Comparison of ENCODE assay signal across 16 cellular contexts in the genomic region with DNA sequence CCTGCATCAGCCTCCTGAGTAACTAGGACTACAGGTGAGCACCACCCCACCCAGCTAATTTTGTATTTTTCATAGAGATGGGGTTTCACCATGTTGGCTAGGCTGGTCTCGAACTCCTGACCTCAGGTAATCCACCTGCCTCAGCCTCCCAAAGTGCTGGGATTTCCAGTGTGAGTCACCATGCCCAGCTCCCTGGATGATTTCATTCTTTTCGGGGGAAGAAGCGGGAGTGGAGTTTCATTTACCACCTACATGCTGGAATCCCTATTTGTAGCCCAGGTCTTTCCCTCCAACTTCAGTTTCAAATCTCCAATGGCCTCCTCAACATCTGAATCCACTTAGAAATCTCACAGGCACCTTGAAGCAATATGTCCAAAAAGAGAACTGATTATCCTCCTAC. TPM values are rescaled to one million over a fixed set of nuclear protein-coding genes. Genes with fewer than 3 reads are reported as not detected.
A peak's percentile ranks its signal among the peaks of the same experiment; 100 is the strongest.
DNase-seq lines count a peak whose midpoint lies in the region; ATAC-seq and TF ChIP-seq lines count a peak whose summit lies in the region.
"Had no signal": no experiment of that assay in that cellular context is flagged by ENCODE, and none has a peak within 500 bp of the region (broad histone marks: within the 10 kb centered on the region; RNA-seq: fewer than 3 reads in every experiment).

No MANE protein-coding gene starts in this region.

- H3K9me3 ChIP-seq in HCT116 (ENCODE audit: control insufficient read depth in 1 of 2, insufficient read depth in 1 of 2, low read depth in 1 of 2, low read length in 2 of 2): no peaks in the 10 kb centered on the region
- H3K9me3 ChIP-seq: HAP-1 had no signal

- ATAC-seq in HCT116: no peak
- no peak for ATAC-seq in foreskin keratinocyte
- ATAC-seq in GM18520 (IDR thresholded peaks at IDR 0.05; ENCODE audit: unreplicated experiment): no peak
- ATAC-seq: GM12878 had no signal

- no peak overlapping the region for H3K27ac ChIP-seq in HCT116 (ENCODE audit: low read depth, low read length)
- H3K27ac ChIP-seq in foreskin keratinocyte: peak overlapping the region; percentile 80

- no peak overlapping the region for H3K9ac ChIP-seq in HCT116 (ENCODE audit: low read length)

- TF ChIP-seq POLR2A in HCT116 (IDR thresholded peaks at IDR 0.05; ENCODE audit: borderline replicate concordance, extremely low read depth, insufficient read depth, insufficient read length): no peak

- RAD21 ChIA-PET in HCT116 (lab: Charles Lee; ENCODE audit: low non-redundant PET in 1 of 2, low total read pairs in 2 of 2, uncharacterized antibody in 2 of 2, unreplicated experiment in 2 of 2): no interaction called here

- H3K36me3 ChIP-seq in HCT116 (ENCODE audit: control insufficient read depth in 1 of 2, insufficient read depth in 2 of 2, low read length in 2 of 2): no peaks in the 10 kb centered on the region
- H3K36me3 ChIP-seq: HAP-1 had no signal

- POLR2A ChIA-PET in HCT116 (lab: Charles Lee): no interaction called here

- DNase-seq in HCT116 (ENCODE audit: low read depth, low spot score): no peak
- peak; percentile 19 for DNase-seq in NCI-H226
- DNase-seq in foreskin keratinocyte: peak; percentile 4 to 32
- no peak for DNase-seq in iPS-NIHi11 (ENCODE audit: low spot score)
- DNase-seq in NCI-H2081 (lab: John Stamatoyannopoulos, UW): no peak
- DNase-seq: C1 segment of cervical spinal cord; Calu3; CD4-positive, alpha-beta memory T cell; COR-L47; DND-41; EL; GDM1; GOT3 had no signal

- no peak overlapping the region for H3K4me3 ChIP-seq in HCT116 (replicated peaks in 1 of 2; ENCODE audit: low read depth in 1 of 2, low read length in 2 of 2)
- H3K4me3 ChIP-seq: GM12878, HAP-1 had no signal

- H3K27me3 ChIP-seq in HCT116 (ENCODE audit: insufficient read depth, low read length) (0 out of 2 replicates have a peak, but pooled peaks cover 5% of the 10 kb centered on the region), foreskin keratinocyte (peaks cover 4% of the 10 kb centered on the region)

- H3K9me2 ChIP-seq in HCT116 (ENCODE audit: insufficient read depth): no peaks in the 10 kb centered on the region

- no peak for TF ChIP-seq CTCF in HCT116 (IDR thresholded peaks at IDR 0.05 in 2 of 3, conservative IDR thresholded peaks at IDR 0.05 in 1 of 3; ENCODE audit: borderline replicate concordance in 1 of 3, insufficient read depth in 1 of 3, low read depth in 2 of 3, low read length in 2 of 3)
- TF ChIP-seq CTCF in foreskin keratinocyte (conservative IDR thresholded peaks at IDR 0.05): no peak

- intact Hi-C loops in HCT116 (cut with micrococcal nuclease): no loop called here

- peaks cover 18% of the 10 kb centered on the region for H3K79me2 ChIP-seq in HCT116 (ENCODE audit: insufficient read depth, low read length)

- TF ChIP-seq RAD21 in HCT116 (IDR thresholded peaks at IDR 0.05; ENCODE audit: low read depth): no peak

- H3K4me1 ChIP-seq in HCT116 (ENCODE audit: control insufficient read depth in 1 of 2, insufficient read depth in 2 of 2, low read length in 2 of 2) (peaks cover 10 to 26% of the 10 kb centered on the region in 2 experiments; a peak in 3 of 4 replicates), foreskin keratinocyte (no peaks in the 10 kb centered on the region)

- no peaks in the 10 kb centered on the region for H4K20me1 ChIP-seq in HCT116 (ENCODE audit: insufficient read depth)

- BruUV-seq in HCT116 (replicated peaks; lab: Mats Ljungman, UMichigan): no TSS peak

- 0 out of 2 replicates have a peak overlapping the region, but pooled peaks have one; percentile 9 for H3K4me2 ChIP-seq in HCT116 (ENCODE audit: low read length)

- CTCF ChIA-PET in HCT116 (lab: Charles Lee): no interaction called here

- peak overlapping the region; percentile 46 for H2AFZ ChIP-seq in HCT116 (ENCODE audit: low read depth, low read length, poor library complexity, severe bottlenecking)

TF ChIP-seq in HCT116, 20 proteins besides CTCF, POLR2A, EP300 and RAD21:
- TF ChIP-seq SRF (IDR thresholded peaks at IDR 0.05; ENCODE audit: low read depth) (no peak), ZFX (IDR thresholded peaks at IDR 0.05) (no peak), CBX3 (IDR thresholded peaks at IDR 0.05; ENCODE audit: low read depth) (no peak), EZH2 (IDR thresholded peaks at IDR 0.05) (no peak), MAX (IDR thresholded peaks at IDR 0.05) (no peak), TCF7L2 (IDR thresholded peaks at IDR 0.05; ENCODE audit: borderline replicate concordance, extremely low read depth, insufficient read depth, insufficient read length) (no peak), ZNF274 (IDR thresholded peaks at IDR 0.05; ENCODE audit: low read depth, low read length) (no peak), SP1 (IDR thresholded peaks at IDR 0.05; ENCODE audit: low read depth) (no peak), JUND (IDR thresholded peaks at IDR 0.05) (no peak), CEBPB (IDR thresholded peaks at IDR 0.05; ENCODE audit: low read depth) (no peak), ELF1 (IDR thresholded peaks at IDR 0.05; ENCODE audit: borderline replicate concordance, low read depth) (no peak), EGR1 (IDR thresholded peaks at IDR 0.05; ENCODE audit: low read depth) (no peak), FOSL1 (IDR thresholded peaks at IDR 0.05; ENCODE audit: low read depth) (no peak)
- TF ChIP-seq, protein P1, sequence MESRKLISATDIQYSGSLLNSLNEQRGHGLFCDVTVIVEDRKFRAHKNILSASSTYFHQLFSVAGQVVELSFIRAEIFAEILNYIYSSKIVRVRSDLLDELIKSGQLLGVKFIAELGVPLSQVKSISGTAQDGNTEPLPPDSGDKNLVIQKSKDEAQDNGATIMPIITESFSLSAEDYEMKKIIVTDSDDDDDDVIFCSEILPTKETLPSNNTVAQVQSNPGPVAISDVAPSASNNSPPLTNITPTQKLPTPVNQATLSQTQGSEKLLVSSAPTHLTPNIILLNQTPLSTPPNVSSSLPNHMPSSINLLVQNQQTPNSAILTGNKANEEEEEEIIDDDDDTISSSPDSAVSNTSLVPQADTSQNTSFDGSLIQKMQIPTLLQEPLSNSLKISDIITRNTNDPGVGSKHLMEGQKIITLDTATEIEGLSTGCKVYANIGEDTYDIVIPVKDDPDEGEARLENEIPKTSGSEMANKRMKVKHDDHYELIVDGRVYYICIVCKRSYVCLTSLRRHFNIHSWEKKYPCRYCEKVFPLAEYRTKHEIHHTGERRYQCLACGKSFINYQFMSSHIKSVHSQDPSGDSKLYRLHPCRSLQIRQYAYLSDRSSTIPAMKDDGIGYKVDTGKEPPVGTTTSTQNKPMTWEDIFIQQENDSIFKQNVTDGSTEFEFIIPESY (IDR thresholded peaks at IDR 0.05; ENCODE audit: extremely low read depth, insufficient replicate concordance, low read length): no peak
- TF ChIP-seq, protein P2, sequence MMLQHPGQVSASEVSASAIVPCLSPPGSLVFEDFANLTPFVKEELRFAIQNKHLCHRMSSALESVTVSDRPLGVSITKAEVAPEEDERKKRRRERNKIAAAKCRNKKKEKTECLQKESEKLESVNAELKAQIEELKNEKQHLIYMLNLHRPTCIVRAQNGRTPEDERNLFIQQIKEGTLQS (IDR thresholded peaks at IDR 0.05): no peak

RNA-seq across cellular contexts. Expression of gene BTRC, which starts 2.9 kb away (rescaled TPM):
- total RNA-seq in HCT116 (2021; ENCODE audit: unreplicated experiment) (29.1 TPM), foreskin keratinocyte (9.8 and 12.6 TPM in 2 replicates)
- polyA plus RNA-seq in HCT116 (2012): 10.3 and 12.6 TPM in 2 replicates
- polyA plus RNA-seq in foreskin keratinocyte: 4.2 and 4.6 TPM in 2 replicates

Comparison
In these comparisons a context has a peak if more than half of its experiments do, and no peak if none do; other contexts are left out.
1. DNase-seq: peak in NCI-H226 (single experiment) and foreskin keratinocyte (2 of 2); none in HCT116 (single experiment), iPS-NIHi11 (single experiment) and NCI-H2081 (0 of 2).